Comparison of ENCODE assay signal across 27 cellular contexts in the genomic region with DNA sequence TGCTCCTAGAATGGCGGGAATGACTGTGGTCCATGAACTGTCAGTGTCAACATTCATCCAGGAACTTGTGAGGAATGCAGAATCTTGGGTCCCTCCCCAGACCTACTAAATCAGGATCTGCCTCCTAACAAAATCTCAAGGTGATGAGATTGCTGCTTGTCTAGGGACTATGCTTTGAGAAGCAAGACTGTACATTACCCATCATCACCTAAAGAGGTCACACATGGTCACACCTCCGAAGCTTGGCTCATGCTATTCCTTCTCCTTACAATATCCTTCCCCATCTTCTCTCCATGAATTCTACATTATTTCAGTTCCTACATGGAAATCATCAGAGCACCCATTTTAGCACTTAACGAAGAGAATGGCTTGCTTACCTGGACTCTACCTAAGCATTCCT.
DNase-seq lines count a peak whose midpoint lies in the region; ATAC-seq, FAIRE-seq and TF ChIP-seq lines count a peak whose summit lies in the region.
"Had no signal": no experiment of that assay in that cellular context is flagged by ENCODE, and none has a peak within 500 bp of the region (broad histone marks: within the 10 kb centered on the region; RNA-seq: fewer than 3 reads in every experiment).

No MANE protein-coding gene starts in this region.

- H3K36me3 Mint-ChIP-seq in T-helper 17 cell (ENCODE audit: low read depth) = no peaks in the 10 kb centered on the region
- H3K36me3 Mint-ChIP-seq: CD14-positive monocyte; CD4-positive, alpha-beta memory T cell; CD4-positive, CD25-positive, alpha-beta regulatory T cell; CD8-positive, alpha-beta memory T cell had no signal

- DNase-seq in HEK293T (ENCODE audit: extremely low spot score) (no peak), T-helper 17 cell (no peak), K562 (ENCODE audit: extremely low read depth in 1 of 4, low spot score in 3 of 4) (no peak), sciatic nerve (ENCODE audit: low spot score) (no peak), NCI-H1436 treated with DMSO at 0.1 percent for 48 hours (lab: John Stamatoyannopoulos, UW) (no peak), RWPE1 (ENCODE audit: low spot score) (no peak)
- no peak for DNase-seq in stimulated activated CD8-positive, alpha-beta memory T cell treated with anti-CD3 and anti-CD28 coated beads, Interleukin-4, amount 100 ng/mL, for 48 hours
- DNase-seq: 8988T; ACHN; BE2C; CD4-positive, alpha-beta memory T cell; CD4-positive, CD25-positive, alpha-beta regulatory T cell; CD8-positive, alpha-beta memory T cell; COR-L47; DMS 273 treated with DMSO at 0.1 percent for 48 hours; DMS153; DMS53; DMS79; DND-41; EL; GDM1 had no signal

- no peaks in the 10 kb centered on the region for H3K36me3 ChIP-seq in K562 (ENCODE audit: control insufficient read depth, insufficient read depth, low read length)
- H3K36me3 ChIP-seq: BE2C, BLaER1 had no signal

- H3K27ac Mint-ChIP-seq in T-helper 17 cell = peak overlapping the region; percentile 39
- H3K27ac Mint-ChIP-seq: CD4-positive, CD25-positive, alpha-beta regulatory T cell; CD8-positive, alpha-beta memory T cell had no signal

- H3K79me2 ChIP-seq in K562 (ENCODE audit: control insufficient read depth, insufficient read depth, low read length) = no peaks in the 10 kb centered on the region

- H3K4me3 ChIP-seq in K562 = no peak overlapping the region
- H3K4me3 ChIP-seq: BLaER1, GM12878 had no signal

- ATAC-seq in T-helper 17 cell (no peak), K562 (0 out of 3 replicates have a peak, but pooled peaks have one; percentile 29), sciatic nerve (no peak)
- ATAC-seq: GM12878 had no signal

- CTCF ChIA-PET in HEK293T (lab: Yijun Ruan, JAX) = no interaction called here
- CTCF ChIA-PET in K562 (lab: Yijun Ruan, JAX; ENCODE audit: low intra/inter-chr PET ratio) = no interaction called here
- CTCF ChIA-PET in RWPE1 (lab: Yijun Ruan, JAX) = no interaction called here

- no peak for TF ChIP-seq POLR2A in K562 (conservative IDR thresholded peaks at IDR 0.05)

- H3K4me2 ChIP-seq in K562 (ENCODE audit: insufficient read depth, low read length) = no peak overlapping the region
- H3K4me2 ChIP-seq: BLaER1 had no signal

- H3K27ac ChIP-seq in K562 (ENCODE audit: extremely low read depth, low read depth, low read length) (no peak overlapping the region), RWPE1 (no peak overlapping the region)
- H3K27ac ChIP-seq: BLaER1 had no signal

- TF ChIP-seq CTCF in K562 (IDR thresholded peaks at IDR 0.05 in 2 of 3, conservative IDR thresholded peaks at IDR 0.05 in 1 of 3; ENCODE audit: insufficient read depth in 2 of 3, low read depth in 1 of 3, low read length in 3 of 3) (no peak), RWPE1 (conservative IDR thresholded peaks at IDR 0.05; ENCODE audit: low read depth) (no peak)

- no peak overlapping the region for H3K4me3 Mint-ChIP-seq in T-helper 17 cell
- H3K4me3 Mint-ChIP-seq: CD14-positive monocyte; CD4-positive, alpha-beta memory T cell; CD4-positive, CD25-positive, alpha-beta regulatory T cell; CD8-positive, alpha-beta memory T cell had no signal

- peak in 1 of 2 experiments; percentile 21; a peak in 1 of 4 replicates for TF ChIP-seq RAD21 in K562 (CRISPR knock-in tag; conservative IDR thresholded peaks at IDR 0.05 in 1 of 2, IDR thresholded peaks at IDR 0.05 in 1 of 2)

- no peaks in the 10 kb centered on the region; a peak in 2 of 5 replicates for H3K4me1 ChIP-seq in K562 (replicated peaks in 1 of 2; ENCODE audit: control insufficient read depth in 2 of 2, insufficient read depth in 2 of 2, low read length in 2 of 2)
- H3K4me1 ChIP-seq: BE2C had no signal

- no peak for TF ChIP-seq EP300 in K562 (IDR thresholded peaks at IDR 0.05; ENCODE audit: low read length)

- peaks cover 9% of the 10 kb centered on the region for H3K27me3 Mint-ChIP-seq in T-helper 17 cell

- BruUV-seq in K562 (replicated peaks; lab: Mats Ljungman, UMichigan) = no TSS peak

- in situ Hi-C loops in K562 (cut with MboI) = no loop called here

- H3K9me1 ChIP-seq in K562 (ENCODE audit: control insufficient read depth, insufficient read depth, low read length) = no peaks in the 10 kb centered on the region

- H4K20me1 ChIP-seq in K562 (replicated peaks; ENCODE audit: control insufficient read depth, insufficient read depth, low read length) = no peaks in the 10 kb centered on the region
- H4K20me1 ChIP-seq: BLaER1 had no signal

- no peak for FAIRE-seq in K562 (lab: Jason Lieb, UNC)
- FAIRE-seq: A204.1, GM12878, GM12892, GM18507 had no signal

- peaks cover 7% of the 10 kb centered on the region for H3K4me1 Mint-ChIP-seq in T-helper 17 cell
- H3K4me1 Mint-ChIP-seq: CD4-positive, alpha-beta memory T cell; CD4-positive, CD25-positive, alpha-beta regulatory T cell; CD8-positive, alpha-beta memory T cell had no signal

- no peaks in the 10 kb centered on the region for H3K27me3 ChIP-seq in K562 (ENCODE audit: control insufficient read depth in 2 of 2, insufficient read depth in 2 of 2, low read length in 2 of 2)
- H3K27me3 ChIP-seq: BE2C, BLaER1 had no signal

- no peak overlapping the region for H3K9ac ChIP-seq in K562 (ENCODE audit: insufficient read depth in 1 of 2, low read depth in 2 of 2, low read length in 2 of 2)
- H3K9ac ChIP-seq: BLaER1 had no signal

- 58% methylated on average over 3 of the region's 3 CpGs for WGBS in K562 (ENCODE audit: insufficient coverage, low coverage, missing lambda C conversion rate)

- no peak overlapping the region for H2AFZ ChIP-seq in K562 (ENCODE audit: low read depth, low read length)

- intact Hi-C loops in K562 (cut with micrococcal nuclease) = no loop called here
- intact Hi-C loops in sciatic nerve (cut with DNase I) = no loop called here

- POLR2A ChIA-PET in HEK293T (lab: Yijun Ruan, JAX) (no interaction called here), K562 (lab: Yijun Ruan, JAX) (no interaction called here), RWPE1 (lab: Yijun Ruan, JAX; ENCODE audit: low non-redundant PET) (no interaction called here)

- H3K9me3 ChIP-seq in T-helper 17 cell (ENCODE audit: control insufficient read depth, low read length, poor library complexity, severe bottlenecking) (no peaks in the 10 kb centered on the region), K562 (replicated peaks; ENCODE audit: control insufficient read depth, insufficient read depth, low read depth, low read length) (no peaks in the 10 kb centered on the region)
- H3K9me3 ChIP-seq: BE2C, BLaER1 had no signal

TF ChIP-seq in HEK293T, 16 proteins besides CTCF, POLR2A, EP300 and RAD21:
- TF ChIP-seq SUZ12 (IDR thresholded peaks at IDR 0.05) = no peak
- TF ChIP-seq SP1 (IDR thresholded peaks at IDR 0.05) = no peak
- no peak for TF ChIP-seq ELF4 (IDR thresholded peaks at IDR 0.05)
- TF ChIP-seq L3MBTL2 (conservative IDR thresholded peaks at IDR 0.05) = peak; percentile 72
- TF ChIP-seq ZNF384 (IDR thresholded peaks at IDR 0.05) = no peak
